26 cellular contexts compared by ENCODE assay signal in the genomic region with DNA sequence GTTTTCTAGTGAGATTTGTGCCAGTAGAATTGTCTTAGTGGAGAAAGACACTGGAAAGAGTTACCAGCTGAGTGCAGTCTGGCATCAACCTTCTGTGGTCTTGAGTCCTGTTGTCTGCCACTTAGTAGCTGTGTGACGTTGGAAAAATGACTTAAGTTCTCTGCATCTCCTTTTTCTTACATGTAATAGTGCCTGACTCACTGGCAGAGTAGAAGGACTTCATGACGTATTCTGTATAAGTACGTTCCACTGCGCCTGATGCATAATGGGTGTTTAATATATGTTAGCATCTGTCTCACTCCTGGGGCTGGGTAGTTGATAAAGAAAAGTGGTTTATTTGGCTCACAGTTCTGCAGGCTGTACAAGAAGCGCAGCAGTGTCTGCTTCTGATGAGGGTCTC.
"Had no signal": no experiment of that assay in that cellular context is flagged by ENCODE, and none has a peak within 500 bp of the region (broad histone marks: within the 10 kb centered on the region; RNA-seq: fewer than 3 reads in every experiment).

No MANE protein-coding gene starts in this region.

- H3K36me3 Mint-ChIP-seq: immature natural killer cell; naive thymus-derived CD4-positive, alpha-beta T cell; natural killer cell treated with Interleukin-12 subunit alpha and Interleukin-12 subunit beta and Interleukin-15 and Interleukin-18, amount 100 ng/mL, for 72 hours; stimulated activated effector memory CD8-positive, alpha-beta T cell treated with anti-CD3 and anti-CD28 coated beads, Interleukin-12 subunit alpha, Interleukin-12 subunit beta, amount 100 ng/mL, for 72 hours had no signal

- H3K27ac Mint-ChIP-seq: naive thymus-derived CD4-positive, alpha-beta T cell; natural killer cell treated with Interleukin-12 subunit alpha and Interleukin-12 subunit beta and Interleukin-15 and Interleukin-18, amount 100 ng/mL, for 72 hours; progenitor cell of endocrine pancreas; stimulated activated effector memory CD8-positive, alpha-beta T cell treated with anti-CD3 and anti-CD28 coated beads, Interleukin-12 subunit alpha, Interleukin-12 subunit beta, amount 100 ng/mL, for 72 hours; stimulated activated naive CD8-positive, alpha-beta T cell treated with anti-CD3 and anti-CD28 coated beads, Interleukin-15, Interleukin-2, amounts not matched to agents 100 ng/mL and 50 ng/mL, for 24 hours had no signal

- H3K36me3 ChIP-seq: left lung, ovary, right atrium auricular region, spleen, suprapubic skin, thoracic aorta, tibial artery, uterus had no signal

- H3K4me1 ChIP-seq: left lung, right atrium auricular region, spleen, suprapubic skin, tibial artery, uterus had no signal

- H3K4me3 Mint-ChIP-seq: immature natural killer cell; naive thymus-derived CD4-positive, alpha-beta T cell; natural killer cell treated with Interleukin-12 subunit alpha and Interleukin-12 subunit beta and Interleukin-15 and Interleukin-18, amount 100 ng/mL, for 72 hours; neural crest cell; stimulated activated effector memory CD8-positive, alpha-beta T cell treated with anti-CD3 and anti-CD28 coated beads, Interleukin-12 subunit alpha, Interleukin-12 subunit beta, amount 100 ng/mL, for 72 hours; stimulated activated naive CD8-positive, alpha-beta T cell treated with anti-CD3 and anti-CD28 coated beads, Interleukin-15, Interleukin-2, amounts not matched to agents 100 ng/mL and 50 ng/mL, for 24 hours had no signal

- H3K27ac ChIP-seq: left lung, ovary, right atrium auricular region, spleen, suprapubic skin, thoracic aorta, tibial artery, uterus had no signal

- H3K9me3 Mint-ChIP-seq: immature natural killer cell; naive thymus-derived CD4-positive, alpha-beta T cell; natural killer cell treated with Interleukin-12 subunit alpha and Interleukin-12 subunit beta and Interleukin-15 and Interleukin-18, amount 100 ng/mL, for 72 hours; neural crest cell; stimulated activated effector memory CD8-positive, alpha-beta T cell treated with anti-CD3 and anti-CD28 coated beads, Interleukin-12 subunit alpha, Interleukin-12 subunit beta, amount 100 ng/mL, for 72 hours; stimulated activated naive CD8-positive, alpha-beta T cell treated with anti-CD3 and anti-CD28 coated beads, Interleukin-15, Interleukin-2, amounts not matched to agents 100 ng/mL and 50 ng/mL, for 24 hours had no signal

- DNase-seq: hypothalamus; immature natural killer cell; kidney; left colon; left lung; midbrain; mucosa of descending colon; naive thymus-derived CD4-positive, alpha-beta T cell; ovary; small intestine; spleen; stimulated activated CD4-positive, alpha-beta T cell treated with anti-CD3 and anti-CD28 coated beads, Interleukin-4, amount 100 ng/mL, for 24 hours; stimulated activated naive CD4-positive, alpha-beta T cell; tibial artery; trophoblast cell; uterus had no signal

- ATAC-seq: left colon; left lung; mucosa of descending colon; naive thymus-derived CD4-positive, alpha-beta T cell; natural killer cell treated with Interleukin-12 subunit alpha and Interleukin-12 subunit beta and Interleukin-15 and Interleukin-18, amount 100 ng/mL, for 72 hours; sciatic nerve; stimulated activated effector memory CD8-positive, alpha-beta T cell treated with anti-CD3 and anti-CD28 coated beads, Interleukin-12 subunit alpha, Interleukin-12 subunit beta, amount 100 ng/mL, for 72 hours had no signal

- H3K9me3 ChIP-seq: left lung, mucosa of descending colon, ovary, right atrium auricular region, spleen, suprapubic skin, thoracic aorta, tibial artery, uterus had no signal

- FAIRE-seq: kidney, small intestine had no signal

- H3K4me1 Mint-ChIP-seq: immature natural killer cell; naive thymus-derived CD4-positive, alpha-beta T cell; stimulated activated effector memory CD8-positive, alpha-beta T cell treated with anti-CD3 and anti-CD28 coated beads, Interleukin-12 subunit alpha, Interleukin-12 subunit beta, amount 100 ng/mL, for 72 hours had no signal

- H3K4me3 ChIP-seq: left lung, lung, mucosa of descending colon, ovary, right atrium auricular region, spleen, suprapubic skin, thoracic aorta, tibial artery, uterus had no signal

- H3K27me3 Mint-ChIP-seq: progenitor cell of endocrine pancreas; stimulated activated naive CD8-positive, alpha-beta T cell treated with anti-CD3 and anti-CD28 coated beads, Interleukin-15, Interleukin-2, amounts not matched to agents 100 ng/mL and 50 ng/mL, for 24 hours had no signal

- H3K27me3 ChIP-seq: left lung, ovary, right atrium auricular region, spleen, suprapubic skin, tibial artery, uterus had no signal
